27 cellular contexts compared by ENCODE assay signal in genomic region chr1:227197064-227197463, GRCh38.
"Had no signal": no experiment of that assay in that cellular context is flagged by ENCODE, and none has a peak within 500 bp of the region (broad histone marks: within the 10 kb centered on the region; RNA-seq: fewer than 3 reads in every experiment).

No MANE protein-coding gene starts in this region.

- FAIRE-seq: endothelial cell of umbilical vein had no signal

- H3K36me3 ChIP-seq: WERI-Rb-1 had no signal

- DNase-seq: activated B cell treated with CpG ODN at 0.5 μM for 24 hours; activated CD4-positive, alpha-beta T cell treated with anti-CD3 and anti-CD28 coated beads for 48 hours; activated CD4-positive, alpha-beta T cell treated with anti-CD3 and anti-CD28 coated beads, Interleukin-2, amount 50 U/mL, for 1 hour; activated CD4-positive, alpha-beta T cell treated with anti-CD3 and anti-CD28 coated beads, Interleukin-2, amount 50 U/mL, for 48 hours; activated CD8-positive, alpha-beta memory T cell treated with anti-CD3 and anti-CD28 coated beads for 24 hours; activated CD8-positive, alpha-beta T cell treated with anti-CD3 and anti-CD28 coated beads for 36 hours; activated effector memory CD4-positive, alpha-beta T cell treated with Interleukin-2 at 50 U/mL for 16 hours; activated gamma-delta T cell treated with Interleukin-2 at 50 U/mL for 16 hours; activated naive CD4-positive, alpha-beta T cell treated with anti-CD3 and anti-CD28 coated beads, Interleukin-2, amount 50 U/mL, for 16 hours; activated naive CD4-positive, alpha-beta T cell treated with Interleukin-2 at 50 U/mL for 16 hours; activated T-cell treated with anti-CD3 and anti-CD28 coated beads, Interleukin-2, amount 50 U/mL, for 4 hours; amygdala; aorta; body of pancreas; caudate nucleus; effector CD8-positive, alpha-beta T cell; esophagus squamous epithelium; foreskin melanocyte; heart left ventricle; T-helper 1 cell; T-helper 17 cell; T1000; WERI-Rb-1 had no signal

- ATAC-seq: activated CD4-positive, CD25-positive, alpha-beta regulatory T cell treated with anti-CD3 and anti-CD28 coated beads, Interleukin-2, amount 50 U/mL, for 24 hours; activated CD8-positive, alpha-beta T cell treated with anti-CD3 and anti-CD28 coated beads for 36 hours; activated T-cell treated with anti-CD3 and anti-CD28 coated beads, Interleukin-2, amount 50 U/mL, for 4 hours; activated T-helper 17 cell treated with anti-CD3 and anti-CD28 coated beads, Interleukin-2, amount 50 U/mL, for 72 hours; body of pancreas; heart left ventricle; T-helper 17 cell had no signal

- H3K9me3 ChIP-seq: body of pancreas, esophagus squamous epithelium, heart left ventricle had no signal

- H3K4me3 ChIP-seq: body of pancreas, esophagus squamous epithelium, heart left ventricle had no signal

- H3K27ac ChIP-seq: body of pancreas, epithelial cell of prostate, esophagus squamous epithelium, heart left ventricle, WERI-Rb-1 had no signal

- H3K27me3 ChIP-seq: body of pancreas, esophagus squamous epithelium, heart left ventricle had no signal

- H3K4me1 ChIP-seq: esophagus squamous epithelium had no signal
